Comparison of ENCODE assay signal across 9 cellular contexts in the genomic region with DNA sequence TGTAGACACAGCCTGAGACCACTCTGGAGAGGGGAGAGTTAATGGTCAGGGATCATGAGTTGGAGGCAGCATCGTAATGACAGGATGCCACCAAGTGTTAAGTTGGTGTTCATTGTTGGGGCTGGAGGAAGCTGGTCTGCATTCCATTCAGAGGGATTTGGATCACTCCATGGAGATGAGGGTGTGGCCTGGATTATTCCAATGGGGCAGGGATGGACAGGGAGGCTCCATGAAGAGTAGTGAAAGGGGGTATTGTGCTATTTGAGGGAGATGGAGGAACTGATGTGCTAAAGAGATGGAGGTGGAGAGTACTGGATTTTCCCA. TPM values are rescaled to one million over a fixed set of nuclear protein-coding genes. Genes with fewer than 3 reads are reported as not detected.
A peak's percentile ranks its signal among the peaks of the same experiment; 100 is the strongest.
DNase-seq lines count a peak whose midpoint lies in the region; ATAC-seq and TF ChIP-seq lines count a peak whose summit lies in the region.
"Had no signal": no experiment of that assay in that cellular context is flagged by ENCODE, and none has a peak within 500 bp of the region (broad histone marks: within the 10 kb centered on the region; RNA-seq: fewer than 3 reads in every experiment).

No MANE protein-coding gene starts in this region.

- ATAC-seq in GM19455 (IDR thresholded peaks at IDR 0.05; ENCODE audit: unreplicated experiment), result no peak

- H3K4me3 ChIP-seq in MG63, result no peak overlapping the region
- no peak overlapping the region for H3K4me3 ChIP-seq in endodermal cell (ENCODE audit: low read length)
- H3K4me3 ChIP-seq in smooth muscle cell, result no peak overlapping the region

- H3K27ac Mint-ChIP-seq in endodermal cell (peak overlapping the region; percentile 77), nephron (peak overlapping the region; percentile 76 to 90 (median 87))

- H3K4me3 Mint-ChIP-seq in endodermal cell (no peak overlapping the region), nephron (peak overlapping the region in 2 of 3 experiments; percentile 22 to 32)
- H3K4me3 Mint-ChIP-seq: immature natural killer cell had no signal

- no peaks in the 10 kb centered on the region for H4K20me1 ChIP-seq in smooth muscle cell (ENCODE audit: low read depth)

- 0 to 39% methylated on average over 1 of the region's 1 CpG for WGBS in endodermal cell (ENCODE audit: insufficient coverage in 1 of 2, insufficient read length in 1 of 2), 2 experiments
- 0% methylated on average over 1 of the region's 1 CpG for WGBS in smooth muscle cell (ENCODE audit: low lambda C conversion rate)

- H3K27ac ChIP-seq in endodermal cell (ENCODE audit: low read depth, low read length) (peak overlapping the region; percentile 86), smooth muscle cell (ENCODE audit: low read depth) (no peak overlapping the region)

- H3K4me1 Mint-ChIP-seq in endodermal cell (peaks cover 18% of the 10 kb centered on the region), nephron (peaks cover 15% of the 10 kb centered on the region)
- H3K4me1 Mint-ChIP-seq: immature natural killer cell had no signal

- no peak for TF ChIP-seq CTCF in endodermal cell (conservative IDR thresholded peaks at IDR 0.05)
- no peak for TF ChIP-seq CTCF in nephron (IDR thresholded peaks at IDR 0.05; ENCODE audit: unreplicated experiment in 3 of 3)
- TF ChIP-seq CTCF in smooth muscle cell (IDR thresholded peaks at IDR 0.05; ENCODE audit: borderline replicate concordance, insufficient read depth, poor library complexity, severe bottlenecking), result no peak

- H3K9ac ChIP-seq in endodermal cell (ENCODE audit: extremely low read depth, low read length, poor library complexity, severe bottlenecking) (no peak overlapping the region), smooth muscle cell (ENCODE audit: low read depth) (no peak overlapping the region)

- H3K4me1 ChIP-seq in endodermal cell (ENCODE audit: control insufficient read depth, insufficient read depth, low read length), result no peaks in the 10 kb centered on the region
- peaks cover 13% of the 10 kb centered on the region for H3K4me1 ChIP-seq in smooth muscle cell (ENCODE audit: low read depth)

- H3K27me3 ChIP-seq in MG63 (no peaks in the 10 kb centered on the region), endodermal cell (ENCODE audit: control insufficient read depth, insufficient read depth, low read length, poor library complexity, severe bottlenecking) (no peaks in the 10 kb centered on the region), smooth muscle cell (ENCODE audit: low read depth) (no peaks in the 10 kb centered on the region)

- H3K9me3 Mint-ChIP-seq in endodermal cell, result no peaks in the 10 kb centered on the region
- H3K9me3 Mint-ChIP-seq in nephron, result no peaks in the 10 kb centered on the region
- H3K9me3 Mint-ChIP-seq: immature natural killer cell had no signal

- peak; percentile 68 for DNase-seq in ELR (ENCODE audit: low read depth)
- peak; percentile 19 for DNase-seq in MG63
- DNase-seq in endodermal cell, result peak; percentile 86
- no peak for DNase-seq in smooth muscle cell (lab: John Stamatoyannopoulos, UW; ENCODE audit: unreplicated experiment)
- DNase-seq in D341Med (ENCODE audit: low spot score), result no peak
- DNase-seq: amniotic stem cell, immature natural killer cell had no signal

- no peaks in the 10 kb centered on the region for H3K27me3 Mint-ChIP-seq in endodermal cell (ENCODE audit: insufficient read depth)
- no peaks in the 10 kb centered on the region for H3K27me3 Mint-ChIP-seq in nephron (ENCODE audit: low read depth)

- H3K36me3 ChIP-seq in MG63, result no peaks in the 10 kb centered on the region
- no peaks in the 10 kb centered on the region for H3K36me3 ChIP-seq in endodermal cell (ENCODE audit: control insufficient read depth, insufficient read depth, low read length)
- no peaks in the 10 kb centered on the region for H3K36me3 ChIP-seq in smooth muscle cell (ENCODE audit: low read depth)

- H3K36me3 Mint-ChIP-seq in endodermal cell (ENCODE audit: low read depth) (peaks cover 25% of the 10 kb centered on the region), nephron (ENCODE audit: low read depth) (peaks cover 21% of the 10 kb centered on the region)

- H3K4me2 ChIP-seq in smooth muscle cell, result no peak overlapping the region

- no peaks in the 10 kb centered on the region for H3F3A ChIP-seq in smooth muscle cell (ENCODE audit: low read depth)

- H3K9me3 ChIP-seq in MG63 (no peaks in the 10 kb centered on the region), endodermal cell (ENCODE audit: control insufficient read depth, low read length) (no peaks in the 10 kb centered on the region), smooth muscle cell (replicated peaks; ENCODE audit: low read depth) (no peaks in the 10 kb centered on the region)

- H3K79me2 ChIP-seq in smooth muscle cell (ENCODE audit: low read depth), result no peaks in the 10 kb centered on the region

- no peak overlapping the region for H2AFZ ChIP-seq in smooth muscle cell (ENCODE audit: low read depth)

RNA-seq across cellular contexts. Expression of gene SAPCD1, which starts 1.1 kb away (rescaled TPM):
- 2.5 TPM in 1 of 2 replicates, not detected in the other for total RNA-seq in MG63 (2014; rRNA removed; shearing (Covaris generic); ENCODE audit: low replicate concordance)
- total RNA-seq in endodermal cell (1 to 10 TPM; 7.9 to 8.4 TPM), smooth muscle cell (not detected in 2 replicates)
- polyA plus RNA-seq in endodermal cell (2013, experiment 1 of 2), result 11.6 TPM
- polyA plus RNA-seq in endodermal cell (2013, experiment 2 of 2), result 9.9 TPM
- polyA plus RNA-seq in smooth muscle cell, result 1.4 and 1.8 TPM in 2 replicates
- polyA plus RNA-seq: immature natural killer cell had no signal

RNA-seq across cellular contexts. Expression of gene VWA7, which starts 13.5 kb away (rescaled TPM):
- 0.13 and 0.84 TPM in 2 replicates for total RNA-seq in MG63 (2014; rRNA removed; shearing (Covaris generic); ENCODE audit: low replicate concordance)
- total RNA-seq in endodermal cell, result under 1 TPM; 0.64 to 0.95 TPM
- 1.2 TPM for polyA plus RNA-seq in endodermal cell (2013, experiment 1 of 2)
- 0.70 TPM for polyA plus RNA-seq in endodermal cell (2013, experiment 2 of 2)
- total RNA-seq in smooth muscle cell, result 0.22 and 0.58 TPM in 2 replicates
- polyA plus RNA-seq in smooth muscle cell, result 0.08 and 0.28 TPM in 2 replicates

RNA-seq across cellular contexts. Expression of gene MSH5, which starts 23.8 kb away (rescaled TPM):
- total RNA-seq in MG63 (2014; rRNA removed; shearing (Covaris generic); ENCODE audit: low replicate concordance), result 3.1 and 6.3 TPM in 2 replicates
- total RNA-seq in endodermal cell (10 to 100 TPM; 35.7 to 57.2 TPM), smooth muscle cell (10.6 and 15.4 TPM in 2 replicates)
- 61.1 TPM for polyA plus RNA-seq in endodermal cell (2013, experiment 1 of 2)
- polyA plus RNA-seq in endodermal cell (2013, experiment 2 of 2), result 49.7 TPM
- polyA plus RNA-seq in smooth muscle cell, result 4.7 and 10.5 TPM in 2 replicates

RNA-seq across cellular contexts. Expression of gene CLIC1, which starts 27.2 kb away (rescaled TPM):
- 571 and 764 TPM in 2 replicates for total RNA-seq in MG63 (2014; rRNA removed; shearing (Covaris generic); ENCODE audit: low replicate concordance)
- total RNA-seq in endodermal cell (100 to 1,000 TPM; 289 to 380 TPM), smooth muscle cell (373 and 417 TPM in 2 replicates)
- polyA plus RNA-seq in endodermal cell (2013, experiment 1 of 2), result 265 TPM
- polyA plus RNA-seq in endodermal cell (2013, experiment 2 of 2), result 271 TPM
- 610 and 628 TPM in 2 replicates for polyA plus RNA-seq in smooth muscle cell

RNA-seq across cellular contexts. Expression of gene VARS1, which starts 32.0 kb away (rescaled TPM):
- total RNA-seq in MG63 (2014; rRNA removed; shearing (Covaris generic); ENCODE audit: low replicate concordance), result 58.8 and 107 TPM in 2 replicates
- total RNA-seq in endodermal cell (10 to 100 TPM; 81.4 to 83.1 TPM), smooth muscle cell (31.9 and 60.8 TPM in 2 replicates)
- polyA plus RNA-seq in endodermal cell (2013, experiment 1 of 2), result 76.2 TPM
- polyA plus RNA-seq in endodermal cell (2013, experiment 2 of 2), result 67.5 TPM
- polyA plus RNA-seq in smooth muscle cell, result 76.9 and 80.8 TPM in 2 replicates

Comparison
In these comparisons a context has a peak if more than half of its experiments do, and no peak if none do; other contexts are left out.
1. DNase-seq: peak in ELR (single experiment), MG63 (single experiment) and endodermal cell (single experiment); none in smooth muscle cell (single experiment) and D341Med (single experiment).